Comparison of ENCODE assay signal across 1 cellular context in genomic region chr1:228403231-228403631, GRCh38.
TF ChIP-seq lines count a peak whose summit lies in the region.

No MANE protein-coding gene starts in this region.

TF ChIP-seq in K562, 482 proteins besides CTCF, POLR2A, EP300 and RAD21:
- TF ChIP-seq JUN (IDR thresholded peaks at IDR 0.05; ENCODE audit: borderline replicate concordance, low read depth, low read length) (no peak), JUN (CRISPR knock-in tag; IDR thresholded peaks at IDR 0.05; ENCODE audit: borderline replicate concordance) (0 out of 2 replicates have a peak, but pooled peaks have one; percentile 62), BCLAF1 (IDR thresholded peaks at IDR 0.05; ENCODE audit: borderline replicate concordance in 1 of 2, control insufficient read depth in 1 of 2, low read depth in 2 of 2, low read length in 1 of 2) (no peak), POLR2G (IDR thresholded peaks at IDR 0.05; ENCODE audit: low read depth, low read length) (0 out of 2 replicates have a peak, but pooled peaks have one; percentile 30), ARID4B (CRISPR knock-in tag; IDR thresholded peaks at IDR 0.05) (peak; percentile 50; the same call in 1 of the 2 replicates), ESRRB (CRISPR knock-in tag; IDR thresholded peaks at IDR 0.05; ENCODE audit: borderline replicate concordance) (no peak), TCFL5 (CRISPR knock-in tag; conservative IDR thresholded peaks at IDR 0.05) (no peak), HES1 (IDR thresholded peaks at IDR 0.05; ENCODE audit: low read depth) (no peak), RBFOX2 (IDR thresholded peaks at IDR 0.05; ENCODE audit: low read depth, low read length) (0 out of 2 replicates have a peak, but pooled peaks have one; percentile 13)
TF ChIP-seq in K562: peak in this region for 4.
